ENCODE assay signal across 23 cellular contexts in the genomic region with DNA sequence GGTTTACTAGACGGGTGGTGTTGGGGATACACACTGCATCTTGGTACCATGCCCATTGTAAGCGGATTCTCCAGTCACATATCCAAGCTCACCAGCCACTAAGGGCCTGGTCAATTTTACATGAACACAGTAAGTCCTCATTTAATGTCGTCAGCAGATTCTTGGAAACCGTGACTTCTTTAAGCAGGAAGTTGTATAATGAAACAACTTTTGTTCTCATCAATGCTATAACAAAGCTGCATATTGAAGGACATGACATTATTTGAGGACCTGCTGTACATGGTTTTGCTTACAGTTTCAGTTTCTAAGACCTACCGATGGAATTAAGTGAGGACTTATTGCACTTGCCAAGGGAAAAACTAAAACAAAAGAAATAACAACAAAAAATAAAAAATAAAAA.
"Had no signal": no experiment of that assay in that cellular context is flagged by ENCODE, and none has a peak within 500 bp of the region (broad histone marks: within the 10 kb centered on the region; RNA-seq: fewer than 3 reads in every experiment).

No MANE protein-coding gene starts in this region.

- H3K27ac ChIP-seq: colonic mucosa, epithelial cell of prostate, prostate gland, suprapubic skin, transverse colon, vagina had no signal

- H3K27me3 ChIP-seq: colonic mucosa, suprapubic skin, transverse colon, vagina had no signal

- H3K27me3 Mint-ChIP-seq: naive B cell had no signal

- DNase-seq: colonic mucosa; effector CD8-positive, alpha-beta T cell; endodermal cell; foreskin fibroblast; mesenchymal stem cell; mucosa of descending colon; naive B cell; nephron progenitor cell; nucleus accumbens; right cardiac atrium; stimulated activated CD4-positive, alpha-beta T cell treated with anti-CD3 and anti-CD28 coated beads, Interleukin-15, amount 100 ng/mL, for 24 hours; stimulated activated CD4-positive, alpha-beta T cell treated with anti-CD3 and anti-CD28 coated beads, Interleukin-2, amount 100 ng/mL, for 48 hours; stimulated activated naive CD4-positive, alpha-beta T cell; stimulated activated naive CD8-positive, alpha-beta T cell treated with anti-CD3 and anti-CD28 coated beads, Interleukin-15, amount 100 ng/mL, for 72 hours; transverse colon had no signal

- H3K9me3 Mint-ChIP-seq: dendritic cell treated with granulocyte-macrophage colony-stimulating factor and Interleukin-4, amounts not matched to agents 40 ng/mL and 50 ng/mL, for 4 days; endodermal cell; mesothelial cell of epicardium; naive B cell; nephron progenitor cell; stimulated activated naive CD8-positive, alpha-beta T cell treated with anti-CD3 and anti-CD28 coated beads, Interleukin-15, amount 100 ng/mL, for 72 hours had no signal

- H3K27ac Mint-ChIP-seq: dendritic cell treated with granulocyte-macrophage colony-stimulating factor and Interleukin-4, amounts not matched to agents 40 ng/mL and 50 ng/mL, for 4 days; endodermal cell; mesothelial cell of epicardium; naive B cell; nephron progenitor cell; stimulated activated naive CD8-positive, alpha-beta T cell treated with anti-CD3 and anti-CD28 coated beads, Interleukin-15, amount 100 ng/mL, for 72 hours had no signal

- H3K36me3 Mint-ChIP-seq: naive B cell had no signal

- H3K36me3 ChIP-seq: colonic mucosa, prostate gland had no signal

- H3K4me3 ChIP-seq: colonic mucosa, mucosa of descending colon, prostate gland, skin epidermis, suprapubic skin, transverse colon, vagina had no signal

- H3K4me1 ChIP-seq: colonic mucosa, prostate gland, transverse colon, vagina had no signal

- H3K4me3 Mint-ChIP-seq: dendritic cell treated with granulocyte-macrophage colony-stimulating factor and Interleukin-4, amounts not matched to agents 40 ng/mL and 50 ng/mL, for 4 days; endodermal cell; mesothelial cell of epicardium; naive B cell; nephron progenitor cell; stimulated activated naive CD8-positive, alpha-beta T cell treated with anti-CD3 and anti-CD28 coated beads, Interleukin-15, amount 100 ng/mL, for 72 hours had no signal

- ATAC-seq: esophagus mucosa; mucosa of descending colon; right cardiac atrium; stimulated activated naive CD8-positive, alpha-beta T cell treated with anti-CD3 and anti-CD28 coated beads, Interleukin-15, amount 100 ng/mL, for 72 hours had no signal

- H3K9me3 ChIP-seq: colonic mucosa, mucosa of descending colon, prostate gland, suprapubic skin, transverse colon, vagina had no signal

- H3K4me1 Mint-ChIP-seq: mesothelial cell of epicardium, nephron progenitor cell had no signal
